In genomic region chr12:104846056-104846762, GRCh38 we compare ENCODE assay signal across 29 cellular contexts.
DNase-seq lines count a peak whose midpoint lies in the region; ATAC-seq and TF ChIP-seq lines count a peak whose summit lies in the region.
"Had no signal": no experiment of that assay in that cellular context is flagged by ENCODE, and none has a peak within 500 bp of the region (broad histone marks: within the 10 kb centered on the region; RNA-seq: fewer than 3 reads in every experiment).

No MANE protein-coding gene starts in this region.

- ATAC-seq in HG02623 (IDR thresholded peaks at IDR 0.05; ENCODE audit: unreplicated experiment), result no peak
- ATAC-seq: activated CD8-positive, alpha-beta T cell treated with anti-CD3 and anti-CD28 coated beads, Interleukin-2, amount 10 ng/mL, durations not matched to agents 7 days and 5 days had no signal

- peak overlapping the region; percentile 76 for H3K27ac Mint-ChIP-seq in mesothelial cell of epicardium
- H3K27ac Mint-ChIP-seq: activated CD8-positive, alpha-beta T cell treated with anti-CD3 and anti-CD28 coated beads, Interleukin-2, amount 10 ng/mL, durations not matched to agents 7 days and 5 days; brain; T-helper 1 cell treated with Interleukin-12 subunit alpha and Interleukin-12 subunit beta and Interleukin-4 antibody, amounts not matched to agents 30 μg/mL and 1 μg/mL, for 36 hours had no signal

- in situ Hi-C loops in brain microvascular endothelial cell (cut with HindIII; ENCODE audit: low pct_ligation_motif_present, low sequenced_read_pairs), result no loop called here

- no peaks in the 10 kb centered on the region for H3K36me3 ChIP-seq in brain microvascular endothelial cell (replicated peaks)
- H3K36me3 ChIP-seq: HAP-1, MG63, right atrium auricular region, SJCRH30, upper lobe of left lung had no signal

- no peaks in the 10 kb centered on the region for H3K9me3 Mint-ChIP-seq in mesothelial cell of epicardium
- H3K9me3 Mint-ChIP-seq: brain; T-helper 1 cell treated with Interleukin-12 subunit alpha and Interleukin-12 subunit beta and Interleukin-4 antibody, amounts not matched to agents 30 μg/mL and 1 μg/mL, for 36 hours had no signal

- H3K27me3 Mint-ChIP-seq in mesothelial cell of epicardium (ENCODE audit: low read depth), result peaks cover 5% of the 10 kb centered on the region
- H3K27me3 Mint-ChIP-seq: brain had no signal

- DNase-seq in EL (peak; percentile 50), M059J (ENCODE audit: low read depth) (peak; percentile 38), brain microvascular endothelial cell (peak; percentile 16), mesothelial cell of epicardium (ENCODE audit: low spot score in 2 of 2, unreplicated experiment in 2 of 2) (no peak), GDM1 (lab: John Stamatoyannopoulos, UW) (no peak), NCI-H146 treated with DMSO at 0.1 percent for 48 hours (lab: John Stamatoyannopoulos, UW; ENCODE audit: unreplicated experiment) (no peak), DMS53 treated with DMSO at 0.1 percent for 48 hours (lab: John Stamatoyannopoulos, UW; ENCODE audit: unreplicated experiment) (no peak)
- DNase-seq: ACHN; activated CD4-positive, CD25-positive, alpha-beta regulatory T cell treated with anti-CD3 and anti-CD28 coated beads, Interleukin-2, amount 50 U/mL, for 72 hours; activated CD8-positive, alpha-beta T cell treated with anti-CD3 and anti-CD28 coated beads, Interleukin-2, amount 10 ng/mL, durations not matched to agents 7 days and 5 days; activated effector memory CD4-positive, alpha-beta T cell treated with anti-CD3 and anti-CD28 coated beads, Interleukin-2, amount 50 U/mL, for 16 hours; activated T-cell treated with anti-CD3 and anti-CD28 coated beads for 4 hours; Caco-2; DMS79 treated with DMSO at 0.1 percent for 48 hours; head of caudate nucleus; KBM-7; MG63; NCI-H774; SJCRH30; stimulated activated CD4-positive, alpha-beta T cell treated with anti-CD3 and anti-CD28 coated beads, Interleukin-2, amount 100 ng/mL, for 24 hours; upper lobe of left lung had no signal

- no peaks in the 10 kb centered on the region for H3K27me3 ChIP-seq in brain microvascular endothelial cell (replicated peaks)
- H3K27me3 ChIP-seq: MG63, right atrium auricular region, SJCRH30, upper lobe of left lung had no signal

- TF ChIP-seq CTCF in brain microvascular endothelial cell (IDR thresholded peaks at IDR 0.05; ENCODE audit: low read depth, low read length, missing control alignments) (no peak), mesothelial cell of epicardium (IDR thresholded peaks at IDR 0.05; ENCODE audit: unreplicated experiment) (no peak)

- no peak overlapping the region for H3K4me3 Mint-ChIP-seq in mesothelial cell of epicardium
- H3K4me3 Mint-ChIP-seq: activated CD8-positive, alpha-beta T cell treated with anti-CD3 and anti-CD28 coated beads, Interleukin-2, amount 10 ng/mL, durations not matched to agents 7 days and 5 days; brain; T-helper 1 cell treated with Interleukin-12 subunit alpha and Interleukin-12 subunit beta and Interleukin-4 antibody, amounts not matched to agents 30 μg/mL and 1 μg/mL, for 36 hours had no signal

- H3K4me3 ChIP-seq in brain microvascular endothelial cell (ENCODE audit: low read depth, low read length), result no peak overlapping the region
- H3K4me3 ChIP-seq: HAP-1, lung, MG63, right atrium auricular region, SJCRH30, upper lobe of left lung had no signal

- no peaks in the 10 kb centered on the region for H3K36me3 Mint-ChIP-seq in mesothelial cell of epicardium

- peaks cover 22% of the 10 kb centered on the region for H3K4me1 Mint-ChIP-seq in mesothelial cell of epicardium
- H3K4me1 Mint-ChIP-seq: brain had no signal

- no peak overlapping the region for H3K27ac ChIP-seq in brain microvascular endothelial cell
- H3K27ac ChIP-seq: C4-2B, parathyroid adenoma, right atrium auricular region, SJCRH30, upper lobe of left lung had no signal

Comparison
In these comparisons a context has a peak if more than half of its experiments do, and no peak if none do; other contexts are left out.
1. DNase-seq: peak in EL (single experiment), M059J (single experiment) and brain microvascular endothelial cell (single experiment); none in mesothelial cell of epicardium (0 of 2), GDM1 (single experiment), NCI-H146 treated with DMSO at 0.1 percent for 48 hours (single experiment) and DMS53 treated with DMSO at 0.1 percent for 48 hours (single experiment).